ENCODE assay signal across 8 cellular contexts in the genomic region with DNA sequence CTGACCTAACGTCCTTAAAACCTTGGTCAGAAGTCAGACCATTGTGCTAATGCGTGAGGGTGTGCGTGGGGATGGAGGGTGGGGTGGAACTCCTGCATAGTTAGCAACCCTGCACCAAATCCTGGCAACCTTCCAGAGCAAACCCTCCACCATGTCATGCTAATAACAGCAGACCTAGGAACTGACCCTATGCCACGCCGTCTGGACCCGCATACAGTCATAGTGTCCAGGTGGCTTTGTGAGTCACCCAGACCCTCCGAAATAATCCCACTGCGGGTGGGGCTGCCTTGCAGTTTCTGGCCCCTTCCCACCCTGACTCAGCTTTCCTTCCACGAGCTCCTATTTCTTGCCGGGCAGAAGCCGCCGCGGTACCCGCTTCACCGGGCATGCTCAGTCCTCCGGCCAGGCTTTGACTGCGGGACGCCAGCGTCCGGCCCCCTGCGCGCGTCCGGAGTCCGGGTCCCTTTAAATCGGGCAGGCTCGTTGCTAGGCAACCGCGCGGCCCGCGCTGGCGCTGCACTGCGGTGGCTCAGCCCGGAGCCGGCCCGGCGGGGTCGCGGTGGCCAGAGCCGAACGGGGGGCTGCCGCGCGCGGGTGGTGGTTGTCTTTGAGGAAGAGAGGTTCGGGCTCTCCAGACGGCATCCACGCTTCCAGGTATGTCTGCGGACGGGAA. TPM values are rescaled to one million over a fixed set of nuclear protein-coding genes. Genes with fewer than 3 reads are reported as not detected.
A peak's percentile ranks its signal among the peaks of the same experiment; 100 is the strongest.
DNase-seq lines count a peak whose midpoint lies in the region; ATAC-seq and TF ChIP-seq lines count a peak whose summit lies in the region.

A gene (plus strand): TSS at position 493 of the 673 bp plus-strand sequence. CDS start 7,619 bp downstream, outside the sequence.

- no peak within 1 kb of the TSS for H2BK120ac ChIP-seq in neuronal stem cell (ENCODE audit: low read depth, low read length)

- peak within 1 kb of the TSS; percentile 85 for H2AFZ ChIP-seq in neuronal stem cell (ENCODE audit: low read length)

- H3K9me3 ChIP-seq in Caco-2 (no peaks in the 10 kb centered on the region), HAP-1 (no peaks in the 10 kb centered on the region), gastroesophageal sphincter (no peaks in the 10 kb centered on the region), neuronal stem cell (replicated peaks in 1 of 2; ENCODE audit: control insufficient read depth in 2 of 2, insufficient read depth in 1 of 2, low read depth in 1 of 2, low read length in 2 of 2) (no peaks in the 10 kb centered on the region)

- CTCF ChIA-PET in Caco-2 (lab: Charles Lee): no interaction called here
- CTCF ChIA-PET in activated CD4-positive, alpha-beta memory T cell treated with anti-CD3 and anti-CD28 coated beads, Interleukin-2, amount 10 ng/mL, durations not matched to agents 7 days and 5 days (lab: Charles Lee): no interaction called here

- H3K79me1 ChIP-seq in neuronal stem cell (ENCODE audit: low read depth, low read length): no peaks in the 10 kb centered on the region

- no peak for TF ChIP-seq CTCF in Caco-2 (IDR thresholded peaks at IDR 0.05; ENCODE audit: insufficient read depth in 1 of 2, low read depth in 1 of 2, low read length in 1 of 2, severe bottlenecking in 1 of 2, unreplicated experiment in 1 of 2)
- TF ChIP-seq CTCF in gastroesophageal sphincter (IDR thresholded peaks at IDR 0.05): no peak
- no peak for TF ChIP-seq CTCF in omental fat pad (IDR thresholded peaks at IDR 0.05)

- H4K91ac ChIP-seq in neuronal stem cell (ENCODE audit: low read depth, low read length, poor library complexity): no peak within 1 kb of the TSS

- no TSS peak for BruUV-seq in Caco-2 (replicated peaks; lab: Mats Ljungman, UMichigan)

- peak within 1 kb of the TSS; percentile 30 for H2BK15ac ChIP-seq in neuronal stem cell (ENCODE audit: low read length)

- no peak within 1 kb of the TSS for H3K14ac ChIP-seq in neuronal stem cell (ENCODE audit: low read length)

- peak within 1 kb of the TSS; percentile 77 for H3K9ac ChIP-seq in neuronal stem cell (ENCODE audit: low read depth, low read length, poor library complexity)

- no peak within 1 kb of the TSS for H4K8ac ChIP-seq in neuronal stem cell (ENCODE audit: low read depth, low read length)

- 26 to 33% methylated on average over 1 to 11 of the region's 51 CpGs for WGBS in gastroesophageal sphincter (ENCODE audit: low coverage in 1 of 2), 2 donors
- no CpG with 5 or more reads among the region's 51 CpGs for WGBS in neuronal stem cell (ENCODE audit: extremely low coverage in 2 of 2, insufficient read length in 2 of 2, insufficient replicate concordance in 1 of 2), 2 donors

- no peak for TF ChIP-seq EP300 in gastroesophageal sphincter (IDR thresholded peaks at IDR 0.05)

- H3K4me3 Mint-ChIP-seq in Caco-2 (ENCODE audit: unreplicated experiment): peak within 1 kb of the TSS; percentile 73
- no peak within 1 kb of the TSS for H3K4me3 Mint-ChIP-seq in activated CD4-positive, alpha-beta memory T cell treated with anti-CD3 and anti-CD28 coated beads, Interleukin-2, amount 10 ng/mL, durations not matched to agents 7 days and 5 days

- no peak within 1 kb of the TSS for H3K23ac ChIP-seq in neuronal stem cell (ENCODE audit: low read depth, low read length, poor library complexity)

- no peak within 1 kb of the TSS for H2BK12ac ChIP-seq in neuronal stem cell (ENCODE audit: low read length)

- no peak within 1 kb of the TSS for H3K27ac Mint-ChIP-seq in Caco-2 (ENCODE audit: unreplicated experiment)
- no peak within 1 kb of the TSS for H3K27ac Mint-ChIP-seq in activated CD4-positive, alpha-beta memory T cell treated with anti-CD3 and anti-CD28 coated beads, Interleukin-2, amount 10 ng/mL, durations not matched to agents 7 days and 5 days

- DNase-seq in Caco-2: peak; percentile 50 to 65
- peak; percentile 61 to 88 for DNase-seq in HAP-1 (ENCODE audit: low spot score in 2 of 2)
- DNase-seq in activated CD4-positive, alpha-beta memory T cell treated with anti-CD3 and anti-CD28 coated beads, Interleukin-2, amount 10 ng/mL, durations not matched to agents 7 days and 5 days: peak; percentile 17
- DNase-seq in neuronal stem cell (ENCODE audit: low spot score): peak; percentile 65
- no peak for DNase-seq in NCI-H2081 (lab: John Stamatoyannopoulos, UW)
- no peak for DNase-seq in omental fat pad (ENCODE audit: low spot score)

- no peak for TF ChIP-seq POLR2A in gastroesophageal sphincter (IDR thresholded peaks at IDR 0.05)

- peak within 1 kb of the TSS; percentile 83 for H3K18ac ChIP-seq in neuronal stem cell (ENCODE audit: low read length)

- H3K4me3 ChIP-seq in Caco-2 (ENCODE audit: low read depth, low read length): peak within 1 kb of the TSS; percentile 40
- peak within 1 kb of the TSS; percentile 36 for H3K4me3 ChIP-seq in HAP-1
- H3K4me3 ChIP-seq in gastroesophageal sphincter: peak within 1 kb of the TSS; percentile 40 to 56
- H3K4me3 ChIP-seq in neuronal stem cell (ENCODE audit: low read length in 2 of 2): peak within 1 kb of the TSS; percentile 74 to 89

- H3K36me3 ChIP-seq in Caco-2 (ENCODE audit: control insufficient read depth, insufficient read depth, low read length): no peaks in the 10 kb centered on the region
- no peaks in the 10 kb centered on the region for H3K36me3 ChIP-seq in HAP-1 (replicated peaks)
- no peaks in the 10 kb centered on the region for H3K36me3 ChIP-seq in gastroesophageal sphincter
- H3K36me3 ChIP-seq in neuronal stem cell (replicated peaks in 1 of 2; ENCODE audit: control insufficient read depth in 2 of 2, insufficient read depth in 2 of 2, low read length in 2 of 2): no peaks in the 10 kb centered on the region

- in situ Hi-C loops in HAP-1 (cut with MboI; ENCODE audit: low sequenced_read_pairs): no loop called here

- H3K27ac ChIP-seq in gastroesophageal sphincter: no peak within 1 kb of the TSS
- H3K27ac ChIP-seq in neuronal stem cell (replicated peaks; ENCODE audit: low read length): peak within 1 kb of the TSS; percentile 66

- no peak within 1 kb of the TSS for H2AK5ac ChIP-seq in neuronal stem cell (ENCODE audit: low read depth, low read length)

- POLR2A ChIA-PET in Caco-2 (lab: Charles Lee): no interaction called here
- POLR2A ChIA-PET in activated CD4-positive, alpha-beta memory T cell treated with anti-CD3 and anti-CD28 coated beads, Interleukin-2, amount 10 ng/mL, durations not matched to agents 7 days and 5 days (lab: Charles Lee): no interaction called here

- ATAC-seq in gastroesophageal sphincter (peak; percentile 55), GM21737 (IDR thresholded peaks at IDR 0.05; ENCODE audit: unreplicated experiment) (no peak), omental fat pad (ENCODE audit: low FRiP score) (no peak)

- no peaks in the 10 kb centered on the region for H3K4me1 ChIP-seq in Caco-2
- peaks cover 39% of the 10 kb centered on the region for H3K4me1 ChIP-seq in HAP-1
- no peaks in the 10 kb centered on the region for H3K4me1 ChIP-seq in gastroesophageal sphincter
- peaks cover 7 to 19% of the 10 kb centered on the region in 2 donors for H3K4me1 ChIP-seq in neuronal stem cell (ENCODE audit: control insufficient read depth in 2 of 2, insufficient read depth in 1 of 2, low read depth in 1 of 2, low read length in 2 of 2)

- no peaks in the 10 kb centered on the region for H3K9me3 Mint-ChIP-seq in Caco-2 (ENCODE audit: unreplicated experiment)
- H3K9me3 Mint-ChIP-seq in activated CD4-positive, alpha-beta memory T cell treated with anti-CD3 and anti-CD28 coated beads, Interleukin-2, amount 10 ng/mL, durations not matched to agents 7 days and 5 days: no peaks in the 10 kb centered on the region

- H2BK5ac ChIP-seq in neuronal stem cell (ENCODE audit: low read length): peak within 1 kb of the TSS; percentile 75

- H3K27me3 ChIP-seq in Caco-2 (replicated peaks; ENCODE audit: control insufficient read depth, insufficient read depth, low read length): no peaks in the 10 kb centered on the region; the same call in 1 of the 2 replicates
- no peaks in the 10 kb centered on the region for H3K27me3 ChIP-seq in HAP-1 (ENCODE audit: low read depth)
- H3K27me3 ChIP-seq in gastroesophageal sphincter: no peaks in the 10 kb centered on the region
- H3K27me3 ChIP-seq in neuronal stem cell (ENCODE audit: control insufficient read depth in 3 of 3, insufficient read depth in 3 of 3, low read depth in 1 of 3, low read length in 3 of 3): no peaks in the 10 kb centered on the region

- intact Hi-C loops in Caco-2 (cut with micrococcal nuclease; ENCODE audit: unreplicated experiment): no loop called here

- no peaks in the 10 kb centered on the region for H3K36me3 Mint-ChIP-seq in Caco-2 (ENCODE audit: insufficient read depth, unreplicated experiment)
- no peaks in the 10 kb centered on the region for H3K36me3 Mint-ChIP-seq in activated CD4-positive, alpha-beta memory T cell treated with anti-CD3 and anti-CD28 coated beads, Interleukin-2, amount 10 ng/mL, durations not matched to agents 7 days and 5 days (ENCODE audit: low read depth)

- peak within 1 kb of the TSS; percentile 37 for H3K4ac ChIP-seq in neuronal stem cell (ENCODE audit: low read length)

- peak within 1 kb of the TSS; percentile 52 for H3K4me2 ChIP-seq in neuronal stem cell (ENCODE audit: insufficient read depth, low read length, poor library complexity, severe bottlenecking)

- H3K4me1 Mint-ChIP-seq in Caco-2 (ENCODE audit: low read depth, unreplicated experiment): no peaks in the 10 kb centered on the region
- H3K4me1 Mint-ChIP-seq in activated CD4-positive, alpha-beta memory T cell treated with anti-CD3 and anti-CD28 coated beads, Interleukin-2, amount 10 ng/mL, durations not matched to agents 7 days and 5 days: no peaks in the 10 kb centered on the region

- no peaks in the 10 kb centered on the region for H3K27me3 Mint-ChIP-seq in Caco-2 (ENCODE audit: insufficient read depth, unreplicated experiment)
- H3K27me3 Mint-ChIP-seq in activated CD4-positive, alpha-beta memory T cell treated with anti-CD3 and anti-CD28 coated beads, Interleukin-2, amount 10 ng/mL, durations not matched to agents 7 days and 5 days: peaks cover 9% of the 10 kb centered on the region

RNA-seq across cellular contexts. Expression of the gene that starts here (rescaled TPM):
- total RNA-seq in Caco-2 (2022): 0.16 and 0.37 TPM in 2 replicates
- total RNA-seq in activated CD4-positive, alpha-beta memory T cell treated with anti-CD3 and anti-CD28 coated beads, Interleukin-2, amount 10 ng/mL, durations not matched to agents 7 days and 5 days: not detected
- under 1 TPM in 1 of 4 donors, not detected in 3; 0.67 TPM for total RNA-seq in gastroesophageal sphincter
- 38.8 TPM for polyA plus RNA-seq in neuronal stem cell (2013, experiment 1 of 2)
- polyA plus RNA-seq in neuronal stem cell (2013, experiment 2 of 2): 40.4 TPM
- total RNA-seq in omental fat pad: under 1 TPM in 2 of 4 donors, not detected in 2; 0.28 to 0.36 TPM

Comparison
In these comparisons a context has a peak if more than half of its experiments do, and no peak if none do; other contexts are left out.
1. Peak in DNase-seq and H3K4me3 ChIP-seq in Caco-2; RNA of the gene not detected or under 1 TPM.
2. Peak in DNase-seq in activated CD4-positive, alpha-beta memory T cell treated with anti-CD3 and anti-CD28 coated beads, Interleukin-2, amount 10 ng/mL, durations not matched to agents 7 days and 5 days; RNA of the gene not detected or under 1 TPM.
3. Peak in ATAC-seq and H3K4me3 ChIP-seq in gastroesophageal sphincter; RNA of the gene not detected or under 1 TPM.
4. DNase-seq: peak in HAP-1 (2 of 2) and neuronal stem cell (single experiment); none in NCI-H2081 (0 of 2) and omental fat pad (single experiment).
5. Peak in every context shown above with its lines, with median percentiles within 50 percentile points of each other: H3K4me3 ChIP-seq.